Comparison of ENCODE assay signal across 11 cellular contexts in the genomic region with DNA sequence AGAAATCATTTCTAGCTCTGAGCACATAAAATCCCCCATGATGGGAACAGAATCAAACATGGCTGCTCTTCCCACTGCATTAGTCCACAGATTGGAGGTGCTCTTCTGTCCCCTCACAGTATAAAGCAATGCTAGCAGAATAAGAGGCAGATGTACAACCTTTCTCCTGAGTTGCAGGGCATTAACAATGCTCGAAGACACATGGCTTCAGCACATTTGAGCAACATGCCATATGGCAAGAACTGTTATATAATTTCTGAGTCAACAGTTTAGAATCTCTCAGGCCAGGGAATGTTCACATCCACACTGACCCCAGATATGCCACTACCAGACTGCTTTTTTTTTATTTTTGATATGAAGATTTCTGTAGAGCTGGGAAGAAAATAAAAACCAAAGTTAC.
DNase-seq lines count a peak whose midpoint lies in the region; ATAC-seq and TF ChIP-seq lines count a peak whose summit lies in the region.
"Had no signal": no experiment of that assay in that cellular context is flagged by ENCODE, and none has a peak within 500 bp of the region (broad histone marks: within the 10 kb centered on the region; RNA-seq: fewer than 3 reads in every experiment).

No MANE protein-coding gene starts in this region.

- WGBS in hepatocyte (ENCODE audit: low lambda C conversion rate, missing lambda C conversion rate) = 73% methylated on average over 1 of the region's 1 CpG

- H3K4me3 ChIP-seq in lower lobe of right lung = no peak overlapping the region
- H3K4me3 ChIP-seq in ascending aorta = no peak overlapping the region
- no peak overlapping the region for H3K4me3 ChIP-seq in hepatocyte
- H3K4me3 ChIP-seq: tibial nerve had no signal

- H3K4me1 Mint-ChIP-seq in activated naive CD8-positive, alpha-beta T cell treated with anti-CD3 and anti-CD28 coated beads for 36 hours = no peaks in the 10 kb centered on the region

- H3K9me3 Mint-ChIP-seq in activated naive CD8-positive, alpha-beta T cell treated with anti-CD3 and anti-CD28 coated beads for 36 hours = no peaks in the 10 kb centered on the region

- intact Hi-C loops in lower lobe of right lung (cut with DNase I) = no loop called here
- intact Hi-C loops in ascending aorta (cut with DNase I) = loop anchor here (2.0 to 5.0 kb wide), 3 partner anchors 39 to 174 kb away; no protein-coding TSS in a partner anchor

- ATAC-seq in lower lobe of right lung = peak; percentile 47 to 82
- ATAC-seq in HG03457 (IDR thresholded peaks at IDR 0.05; ENCODE audit: unreplicated experiment) = no peak

- no peak for TF ChIP-seq CTCF in lower lobe of right lung (IDR thresholded peaks at IDR 0.05)
- no peak for TF ChIP-seq CTCF in ascending aorta (IDR thresholded peaks at IDR 0.05)
- no peak for TF ChIP-seq CTCF in hepatocyte (IDR thresholded peaks at IDR 0.05; ENCODE audit: poor library complexity)

- in situ Hi-C loops in ACHN (cut with HindIII; ENCODE audit: low pct_ligation_motif_present, low pct_unique_long_range_greater_than_20kb, low sequenced_read_pairs) = no loop called here

- H3K36me3 Mint-ChIP-seq in activated naive CD8-positive, alpha-beta T cell treated with anti-CD3 and anti-CD28 coated beads for 36 hours = no peaks in the 10 kb centered on the region

- no peaks in the 10 kb centered on the region for H3K27me3 ChIP-seq in lower lobe of right lung (ENCODE audit: low read depth)
- H3K27me3 ChIP-seq in ascending aorta = no peaks in the 10 kb centered on the region
- no peaks in the 10 kb centered on the region for H3K27me3 ChIP-seq in hepatocyte
- H3K27me3 ChIP-seq: tibial nerve had no signal

- no peaks in the 10 kb centered on the region for H3K79me2 ChIP-seq in hepatocyte

- H3K9me2 ChIP-seq in hepatocyte (replicated peaks; ENCODE audit: insufficient read depth) = no peaks in the 10 kb centered on the region

- no peaks in the 10 kb centered on the region for H3K9me3 ChIP-seq in lower lobe of right lung
- no peaks in the 10 kb centered on the region for H3K9me3 ChIP-seq in ascending aorta
- no peaks in the 10 kb centered on the region for H3K9me3 ChIP-seq in hepatocyte (ENCODE audit: low read depth)
- H3K9me3 ChIP-seq: tibial nerve had no signal

- no peak overlapping the region for H3K4me3 Mint-ChIP-seq in activated naive CD8-positive, alpha-beta T cell treated with anti-CD3 and anti-CD28 coated beads for 36 hours
- H3K4me3 Mint-ChIP-seq: B cell had no signal

- DNase-seq in ACHN = peak; percentile 62
- DNase-seq in NCI-H2171 treated with DMSO at 0.1 percent for 48 hours (lab: John Stamatoyannopoulos, UW) = peak; percentile 97
- DNase-seq in cerebellar nuclear complex (lab: John Stamatoyannopoulos, UW) = peak; percentile 36 to 92
- no peak for DNase-seq in lower lobe of right lung
- DNase-seq in ascending aorta (ENCODE audit: low spot score in 2 of 2) = no peak
- DNase-seq in hepatocyte (ENCODE audit: low spot score) = no peak
- DNase-seq in activated naive CD8-positive, alpha-beta T cell treated with anti-CD3 and anti-CD28 coated beads for 36 hours = no peak
- DNase-seq: H7 had no signal

- H4K20me1 ChIP-seq in hepatocyte (ENCODE audit: insufficient read depth, poor library complexity, severe bottlenecking) = no peaks in the 10 kb centered on the region

- H3K27ac Mint-ChIP-seq in activated naive CD8-positive, alpha-beta T cell treated with anti-CD3 and anti-CD28 coated beads for 36 hours = no peak overlapping the region
- H3K27ac Mint-ChIP-seq: B cell had no signal

- peaks cover 52% of the 10 kb centered on the region for H3K27me3 Mint-ChIP-seq in activated naive CD8-positive, alpha-beta T cell treated with anti-CD3 and anti-CD28 coated beads for 36 hours
- H3K27me3 Mint-ChIP-seq: B cell had no signal

- H3K4me2 ChIP-seq in hepatocyte = no peak overlapping the region

- H3K36me3 ChIP-seq in lower lobe of right lung (no peaks in the 10 kb centered on the region), ascending aorta (no peaks in the 10 kb centered on the region), hepatocyte (replicated peaks; ENCODE audit: insufficient read depth, low read depth) (no peaks in the 10 kb centered on the region)
- H3K36me3 ChIP-seq: tibial nerve had no signal

- H3K27ac ChIP-seq in lower lobe of right lung = peak overlapping the region; percentile 5
- peak overlapping the region in 1 of 2 donors; percentile 9 for H3K27ac ChIP-seq in ascending aorta
- H3K27ac ChIP-seq in hepatocyte = no peak overlapping the region

- H2AFZ ChIP-seq in hepatocyte = no peak overlapping the region

- H3K4me1 ChIP-seq in lower lobe of right lung (peaks cover 38% of the 10 kb centered on the region), ascending aorta (peaks cover 16 to 41% of the 10 kb centered on the region in 2 donors), hepatocyte (ENCODE audit: insufficient read depth) (peaks cover 21% of the 10 kb centered on the region)

Comparison
In these comparisons a context has a peak if more than half of its experiments do, and no peak if none do; other contexts are left out.
1. DNase-seq: peak in ACHN (single experiment), NCI-H2171 treated with DMSO at 0.1 percent for 48 hours (single experiment) and cerebellar nuclear complex (2 of 2); none in lower lobe of right lung (single experiment), ascending aorta (0 of 2), hepatocyte (single experiment) and activated naive CD8-positive, alpha-beta T cell treated with anti-CD3 and anti-CD28 coated beads for 36 hours (single experiment).